Comparison of ENCODE assay signal across 19 cellular contexts in genomic region chr2:3914243-3914642, GRCh38.
A peak's percentile ranks its signal among the peaks of the same experiment; 100 is the strongest.
DNase-seq lines count a peak whose midpoint lies in the region; ATAC-seq and TF ChIP-seq lines count a peak whose summit lies in the region.
"Had no signal": no experiment of that assay in that cellular context is flagged by ENCODE, and none has a peak within 500 bp of the region (broad histone marks: within the 10 kb centered on the region; RNA-seq: fewer than 3 reads in every experiment).

No MANE protein-coding gene starts in this region.

- no peaks in the 10 kb centered on the region for H3K4me1 Mint-ChIP-seq in activated CD8-positive, alpha-beta T cell treated with anti-CD3 and anti-CD28 coated beads for 36 hours (ENCODE audit: low read depth)
- H3K4me1 Mint-ChIP-seq: CD4-positive, CD25-positive, alpha-beta regulatory T cell had no signal

- H3K36me3 ChIP-seq in spleen: no peaks in the 10 kb centered on the region

- no peak for TF ChIP-seq POLR2A in spleen (IDR thresholded peaks at IDR 0.05)

- H3K4me3 ChIP-seq in spleen: no peak overlapping the region
- H3K4me3 ChIP-seq: GM12878 had no signal

- POLR2A ChIA-PET in activated CD8-positive, alpha-beta T cell treated with anti-CD3 and anti-CD28 coated beads for 36 hours (lab: Charles Lee): no interaction called here

- H3K9me3 Mint-ChIP-seq in activated CD8-positive, alpha-beta T cell treated with anti-CD3 and anti-CD28 coated beads for 36 hours: peaks cover 2% of the 10 kb centered on the region

- H3K27ac ChIP-seq in spleen: peak overlapping the region in 7 of 8 donors; percentile 13 to 77 (median 66)
- H3K27ac ChIP-seq: KMS-11, RWPE1 had no signal

- H3K36me3 Mint-ChIP-seq in activated CD8-positive, alpha-beta T cell treated with anti-CD3 and anti-CD28 coated beads for 36 hours (ENCODE audit: low read depth): no peaks in the 10 kb centered on the region
- H3K36me3 Mint-ChIP-seq: CD4-positive, CD25-positive, alpha-beta regulatory T cell had no signal

- peaks cover 0 to 23% (median 6%) of the 10 kb centered on the region in 6 donors for H3K4me1 ChIP-seq in spleen

- peak; percentile 32 for ATAC-seq in left ventricle myocardium superior
- ATAC-seq in Right ventricle myocardium inferior: no peak
- no peak for ATAC-seq in activated CD8-positive, alpha-beta T cell treated with anti-CD3 and anti-CD28 coated beads for 36 hours
- ATAC-seq in HG03025 (IDR thresholded peaks at IDR 0.05; ENCODE audit: low FRiP score, unreplicated experiment): no peak
- ATAC-seq: GM12878 had no signal

- H3K4me3 Mint-ChIP-seq in activated CD8-positive, alpha-beta T cell treated with anti-CD3 and anti-CD28 coated beads for 36 hours: no peak overlapping the region
- H3K4me3 Mint-ChIP-seq: CD4-positive, CD25-positive, alpha-beta regulatory T cell had no signal

- H3K27me3 Mint-ChIP-seq in activated CD8-positive, alpha-beta T cell treated with anti-CD3 and anti-CD28 coated beads for 36 hours: no peaks in the 10 kb centered on the region
- H3K27me3 Mint-ChIP-seq: CD4-positive, CD25-positive, alpha-beta regulatory T cell had no signal

- DNase-seq in left ventricle myocardium superior (no peak), Right ventricle myocardium inferior (ENCODE audit: missing footprints) (no peak), NCI-H146 (lab: John Stamatoyannopoulos, UW) (peak; percentile 41), dermis blood vessel endothelial cell (peak; percentile 5), spleen (no peak)
- DNase-seq in activated CD8-positive, alpha-beta T cell treated with anti-CD3 and anti-CD28 coated beads for 36 hours: no peak
- DNase-seq: CD4-positive, CD25-positive, alpha-beta regulatory T cell; DMS79 treated with DMSO at 0.1 percent for 48 hours; IMR-90; NCI-H1092 treated with DMSO at 0.1 percent for 48 hours; NCI-H1694 treated with DMSO at 0.1 percent for 48 hours; NCI-H2107; NCI-H510A treated with DMSO at 0.1 percent for 48 hours; NCI-H774; NK-92 treated with Interleukin-12 subunit alpha and Interleukin-12 subunit beta, amount 100 ng/mL, for 24 hours had no signal

- H3K27ac Mint-ChIP-seq in activated CD8-positive, alpha-beta T cell treated with anti-CD3 and anti-CD28 coated beads for 36 hours: no peak overlapping the region
- H3K27ac Mint-ChIP-seq: CD4-positive, CD25-positive, alpha-beta regulatory T cell had no signal

- intact Hi-C loops in left ventricle myocardium superior (cut with micrococcal nuclease) (no loop called here), Right ventricle myocardium inferior (cut with DNase I) (no loop called here), spleen (cut with DNase I; ENCODE audit: low total_unique reads) (no loop called here)
- intact Hi-C loops in activated CD8-positive, alpha-beta T cell treated with anti-CD3 and anti-CD28 coated beads for 36 hours (cut with micrococcal nuclease): no loop called here

- H3K27me3 ChIP-seq in spleen (replicated peaks in 1 of 7): no peaks in the 10 kb centered on the region

- no peak for TF ChIP-seq CTCF in spleen (IDR thresholded peaks at IDR 0.05 in 8 of 11, conservative IDR thresholded peaks at IDR 0.05 in 3 of 11)
- no peak for TF ChIP-seq CTCF in activated CD8-positive, alpha-beta T cell treated with anti-CD3 and anti-CD28 coated beads for 36 hours (IDR thresholded peaks at IDR 0.05)

- WGBS in spleen, 5 donors: 33 to 43% (median 41%) methylated on average over 3 of the region's 3 CpGs

- H3K9me3 ChIP-seq in spleen: peaks cover 0 to 9% (median 2%) of the 10 kb centered on the region in 8 donors

- CTCF ChIA-PET in activated CD8-positive, alpha-beta T cell treated with anti-CD3 and anti-CD28 coated beads for 36 hours (lab: Charles Lee): interaction anchor here (0.8 kb wide), 1 partner anchor 11 kb away, joined by 3 read pairs; no protein-coding TSS in a partner anchor

Comparison
In these comparisons a context has a peak if more than half of its experiments do, and no peak if none do; other contexts are left out.
1. DNase-seq: peak in NCI-H146 (single experiment) and dermis blood vessel endothelial cell (single experiment); none in left ventricle myocardium superior (single experiment), Right ventricle myocardium inferior (single experiment), spleen (single experiment) and activated CD8-positive, alpha-beta T cell treated with anti-CD3 and anti-CD28 coated beads for 36 hours (single experiment).